17 cellular contexts compared by ENCODE assay signal in genomic region chr16:80656161-80656560, GRCh38.
DNase-seq lines count a peak whose midpoint lies in the region; ATAC-seq and TF ChIP-seq lines count a peak whose summit lies in the region.
"Had no signal": no experiment of that assay in that cellular context is flagged by ENCODE, and none has a peak within 500 bp of the region (broad histone marks: within the 10 kb centered on the region; RNA-seq: fewer than 3 reads in every experiment).

No MANE protein-coding gene starts in this region.

- no peaks in the 10 kb centered on the region for H3K27me3 Mint-ChIP-seq in CD4-positive, alpha-beta T cell
- H3K27me3 Mint-ChIP-seq in WTC11 (ENCODE audit: low read depth) (no peaks in the 10 kb centered on the region), endodermal cell (ENCODE audit: insufficient read depth) (peaks cover 4% of the 10 kb centered on the region)

- POLR2A ChIA-PET in CD4-positive, alpha-beta T cell (lab: Charles Lee): interaction anchor here (1.2 to 1.6 kb wide), 2 partner anchors 24 to 76 kb away, joined by 4 to 5 read pairs; no protein-coding TSS in a partner anchor
- POLR2A ChIA-PET in WTC11 (lab: Charles Lee): no interaction called here

- no peaks in the 10 kb centered on the region for H3K36me3 ChIP-seq in endodermal cell (ENCODE audit: control insufficient read depth, insufficient read depth, low read length)
- H3K36me3 ChIP-seq: uterus had no signal

- no peaks in the 10 kb centered on the region for H3K9me3 ChIP-seq in CD4-positive, alpha-beta T cell (ENCODE audit: control insufficient read depth, low read length)
- peaks cover 15% of the 10 kb centered on the region for H3K9me3 ChIP-seq in endodermal cell (ENCODE audit: control insufficient read depth, low read length)
- H3K9me3 ChIP-seq: uterus had no signal

- ATAC-seq in CD4-positive, alpha-beta T cell (ENCODE audit: poor library complexity): no peak
- ATAC-seq in WTC11 (0 out of 2 replicates have a peak, but pooled peaks have one; percentile 30), HG02852 (IDR thresholded peaks at IDR 0.05; ENCODE audit: unreplicated experiment) (no peak), HG03135 (IDR thresholded peaks at IDR 0.05; ENCODE audit: unreplicated experiment) (no peak)

- CTCF ChIA-PET in CD4-positive, alpha-beta T cell (lab: Charles Lee): no interaction called here
- CTCF ChIA-PET in WTC11 (lab: Charles Lee): no interaction called here

- H3K27ac ChIP-seq in 22Rv1 (peak overlapping the region; percentile 94), endodermal cell (ENCODE audit: low read depth, low read length) (no peak overlapping the region)
- H3K27ac ChIP-seq in CD4-positive, alpha-beta T cell (ENCODE audit: low read depth, low read length): peak overlapping the region; percentile 52
- H3K27ac ChIP-seq: hepatocyte, parathyroid adenoma, PC-9, uterus had no signal

- no peaks in the 10 kb centered on the region for H3K27me3 ChIP-seq in CD4-positive, alpha-beta T cell (ENCODE audit: control insufficient read depth, insufficient read depth, low read length)
- no peaks in the 10 kb centered on the region for H3K27me3 ChIP-seq in endodermal cell (ENCODE audit: control insufficient read depth, insufficient read depth, low read length, poor library complexity, severe bottlenecking)
- H3K27me3 ChIP-seq: hepatocyte, uterus had no signal

- H3K4me3 Mint-ChIP-seq in CD4-positive, alpha-beta T cell: peak overlapping the region; percentile 81
- H3K4me3 Mint-ChIP-seq in WTC11: no peak overlapping the region
- no peak overlapping the region for H3K4me3 Mint-ChIP-seq in endodermal cell

- H3K27ac Mint-ChIP-seq in CD4-positive, alpha-beta T cell: peak overlapping the region; percentile 85
- H3K27ac Mint-ChIP-seq in WTC11 (no peak overlapping the region), endodermal cell (no peak overlapping the region)

- no peak for TF ChIP-seq CTCF in 22Rv1 (IDR thresholded peaks at IDR 0.05)
- TF ChIP-seq CTCF in CD4-positive, alpha-beta T cell (IDR thresholded peaks at IDR 0.05): no peak
- no peak for TF ChIP-seq CTCF in WTC11 (IDR thresholded peaks at IDR 0.05)
- TF ChIP-seq CTCF in endodermal cell (conservative IDR thresholded peaks at IDR 0.05): no peak

- intact Hi-C loops in CD4-positive, alpha-beta T cell (cut with DNase I, micrococcal nuclease): loop anchor here in 1 of 2 experiments (10.0 kb wide), 1 partner anchor 71 kb away; no protein-coding TSS in a partner anchor

- H3K4me1 ChIP-seq in endodermal cell (ENCODE audit: control insufficient read depth, insufficient read depth, low read length): no peaks in the 10 kb centered on the region
- H3K4me1 ChIP-seq: uterus had no signal

- no peak for DNase-seq in CD4-positive, alpha-beta T cell
- no peak for DNase-seq in WTC11 (ENCODE audit: low spot score)
- DNase-seq in endodermal cell: peak; percentile 62
- DNase-seq in DMS153 (lab: John Stamatoyannopoulos, UW): no peak
- DNase-seq: islet precursor cell, Karpas-422, NCI-H1092 treated with DMSO at 0.1 percent for 48 hours, NCI-H69, PC-9, T-helper 9 cell, uterus had no signal

- peaks cover 6% of the 10 kb centered on the region for H3K36me3 Mint-ChIP-seq in CD4-positive, alpha-beta T cell (ENCODE audit: low read depth)
- H3K36me3 Mint-ChIP-seq in WTC11: peaks cover 7% of the 10 kb centered on the region; the same call in 1 of the 2 replicates
- H3K36me3 Mint-ChIP-seq in endodermal cell (ENCODE audit: low read depth): no peaks in the 10 kb centered on the region

- H3K9ac ChIP-seq in endodermal cell (ENCODE audit: extremely low read depth, low read length, poor library complexity, severe bottlenecking): no peak overlapping the region
- H3K9ac ChIP-seq: parathyroid adenoma had no signal

- H3K4me1 Mint-ChIP-seq in CD4-positive, alpha-beta T cell (ENCODE audit: low read depth): peaks cover 30% of the 10 kb centered on the region
- H3K4me1 Mint-ChIP-seq in WTC11 (peaks cover 7% of the 10 kb centered on the region; the same call in 1 of the 2 replicates), endodermal cell (peaks cover 27% of the 10 kb centered on the region)

- 80 to 86% methylated on average over 1 to 4 of the region's 4 CpGs for WGBS in endodermal cell (ENCODE audit: insufficient coverage in 1 of 2, insufficient read length in 1 of 2), 2 experiments

- no peak overlapping the region for H3K4me3 ChIP-seq in endodermal cell (ENCODE audit: low read length)
- H3K4me3 ChIP-seq: hepatocyte, lung, PC-9, uterus had no signal

- H3K9me3 Mint-ChIP-seq in CD4-positive, alpha-beta T cell: peaks cover 2% of the 10 kb centered on the region
- H3K9me3 Mint-ChIP-seq in WTC11 (peaks cover 20% of the 10 kb centered on the region), endodermal cell (peaks cover 16% of the 10 kb centered on the region)

TF ChIP-seq in WTC11, 78 proteins besides CTCF, POLR2A, EP300 and RAD21:
- TF ChIP-seq ZNF416 (CRISPR knock-in tag; IDR thresholded peaks at IDR 0.05) (no peak), SOX15 (CRISPR knock-in tag; IDR thresholded peaks at IDR 0.05) (no peak), ATF2 (CRISPR knock-in tag; IDR thresholded peaks at IDR 0.05; ENCODE audit: borderline replicate concordance, low read depth) (no peak), GRHL2 (CRISPR knock-in tag; IDR thresholded peaks at IDR 0.05; ENCODE audit: insufficient replicate concordance, severe bottlenecking) (no peak), CREB1 (CRISPR knock-in tag; IDR thresholded peaks at IDR 0.05) (no peak), ZNF138 (CRISPR knock-in tag; conservative IDR thresholded peaks at IDR 0.05) (no peak), NR1H2 (CRISPR knock-in tag; IDR thresholded peaks at IDR 0.05) (no peak)
TF ChIP-seq in WTC11: peak in this region for 0.
